Comparison of ENCODE assay signal across 1 cellular context in genomic region chr2:219509780-219510511, GRCh38.
TF ChIP-seq lines count a peak whose summit lies in the region.

No MANE protein-coding gene starts in this region.

TF ChIP-seq in K562, 482 proteins besides CTCF, POLR2A, EP300 and RAD21 (continued from another document and continues in another):
- TF ChIP-seq CREB3 (tag; conservative IDR thresholded peaks at IDR 0.05; ENCODE audit: low read depth) (no peak), NFIC (IDR thresholded peaks at IDR 0.05) (peak; percentile 93), ZNF518B (CRISPR knock-in tag; IDR thresholded peaks at IDR 0.05) (no peak), TEAD2 (tag; IDR thresholded peaks at IDR 0.05) (no peak), ZNF398 (CRISPR knock-in tag; IDR thresholded peaks at IDR 0.05) (no peak), HIVEP1 (CRISPR knock-in tag; IDR thresholded peaks at IDR 0.05) (no peak), MCM7 (IDR thresholded peaks at IDR 0.05) (no peak), ZNF41 (CRISPR knock-in tag; conservative IDR thresholded peaks at IDR 0.05) (no peak), ARID2 (IDR thresholded peaks at IDR 0.05) (no peak), MXI1 (IDR thresholded peaks at IDR 0.05; ENCODE audit: low read depth, low read length) (no peak), ZNF324 (CRISPR knock-in tag; IDR thresholded peaks at IDR 0.05) (no peak), MIER1 (IDR thresholded peaks at IDR 0.05; ENCODE audit: low read depth) (0 out of 2 replicates have a peak, but pooled peaks have one; percentile 19), TGIF2 (CRISPR knock-in tag; IDR thresholded peaks at IDR 0.05) (no peak), TAF7 (tag; IDR thresholded peaks at IDR 0.05) (no peak), ZNF778 (CRISPR knock-in tag; IDR thresholded peaks at IDR 0.05) (no peak), CBX5 (IDR thresholded peaks at IDR 0.05; ENCODE audit: borderline replicate concordance, low read depth) (peak; percentile 42; the same call in 1 of the 2 replicates), ZNF280A (IDR thresholded peaks at IDR 0.05; ENCODE audit: low read depth, partially characterized antibody) (no peak), SLC30A9 (CRISPR knock-in tag; IDR thresholded peaks at IDR 0.05) (no peak), KAT8 (IDR thresholded peaks at IDR 0.05; ENCODE audit: low read depth) (no peak), ZNF695 (CRISPR knock-in tag; IDR thresholded peaks at IDR 0.05) (no peak), MTF1 (CRISPR knock-in tag; IDR thresholded peaks at IDR 0.05; ENCODE audit: borderline replicate concordance) (no peak), ZNF407 (IDR thresholded peaks at IDR 0.05; ENCODE audit: low read depth) (no peak), ASH1L (IDR thresholded peaks at IDR 0.05; ENCODE audit: borderline replicate concordance, low read depth, partially characterized antibody) (no peak), ILK (tag; IDR thresholded peaks at IDR 0.05; ENCODE audit: borderline replicate concordance, low read depth) (no peak), MBD2 (IDR thresholded peaks at IDR 0.05; ENCODE audit: borderline replicate concordance, low read depth) (peak; percentile 74), PHF20 (IDR thresholded peaks at IDR 0.05; ENCODE audit: partially characterized antibody) (no peak), ETV6 (IDR thresholded peaks at IDR 0.05; ENCODE audit: borderline replicate concordance in 1 of 2, low read depth in 2 of 2, low read length in 1 of 2) (0 out of 4 replicates have a peak, but pooled peaks of 1 of the 2 experiments have one; percentile 59), ETV6 (CRISPR knock-in tag; IDR thresholded peaks at IDR 0.05; ENCODE audit: borderline replicate concordance) (no peak), ZNF551 (CRISPR knock-in tag; IDR thresholded peaks at IDR 0.05) (no peak), HMBOX1 (IDR thresholded peaks at IDR 0.05) (no peak), TEAD1 (CRISPR knock-in tag; IDR thresholded peaks at IDR 0.05) (0 out of 4 replicates have a peak, but pooled peaks of 1 of the 2 experiments have one; percentile 44), FIP1L1 (IDR thresholded peaks at IDR 0.05; ENCODE audit: low read depth, low read length, poor library complexity, severe bottlenecking) (no peak), RBM25 (IDR thresholded peaks at IDR 0.05; ENCODE audit: low read depth, low read length, severe bottlenecking) (no peak), HOXB6 (CRISPR knock-in tag; IDR thresholded peaks at IDR 0.05; ENCODE audit: borderline replicate concordance) (no peak), TRIM25 (IDR thresholded peaks at IDR 0.05; ENCODE audit: borderline replicate concordance) (no peak), ZNF740 (CRISPR knock-in tag; IDR thresholded peaks at IDR 0.05) (no peak), ZNF740 (tag; IDR thresholded peaks at IDR 0.05) (peak in 1 of 2 experiments; percentile 73; a peak in 2 of 4 replicates), NFE2 (IDR thresholded peaks at IDR 0.05; ENCODE audit: low read depth) (no peak; the same call in 1 of the 2 replicates), SMARCA4 (IDR thresholded peaks at IDR 0.05) (peak; percentile 96), JUNB (CRISPR knock-in tag; conservative IDR thresholded peaks at IDR 0.05) (no peak), VEZF1 (CRISPR knock-in tag; IDR thresholded peaks at IDR 0.05) (peak; percentile 98), BMI1 (IDR thresholded peaks at IDR 0.05; ENCODE audit: low read length) (no peak), TBL1XR1 (IDR thresholded peaks at IDR 0.05; ENCODE audit: low read length in 2 of 2) (peak; percentile 84 to 92; a peak in 3 of 4 replicates)
